Comparison of ENCODE assay signal across 19 cellular contexts in genomic region chr16:27439273-27440018, GRCh38. TPM values are rescaled to one million over a fixed set of nuclear protein-coding genes. Genes with fewer than 3 reads are reported as not detected.
A peak's percentile ranks its signal among the peaks of the same experiment; 100 is the strongest.
DNase-seq lines count a peak whose midpoint lies in the region; ATAC-seq and TF ChIP-seq lines count a peak whose summit lies in the region.
"Had no signal": no experiment of that assay in that cellular context is flagged by ENCODE, and none has a peak within 500 bp of the region (broad histone marks: within the 10 kb centered on the region; RNA-seq: fewer than 3 reads in every experiment).

No MANE protein-coding gene starts in this region.

- TF ChIP-seq POLR2A in IMR-90 (IDR thresholded peaks at IDR 0.05; ENCODE audit: low read depth, low read length), result no peak

- no peak overlapping the region for H3K14ac ChIP-seq in IMR-90 (replicated peaks; ENCODE audit: low read depth, low read length)

- no peak overlapping the region for H2AK5ac ChIP-seq in IMR-90 (ENCODE audit: low read depth, low read length)

- H3K36me3 Mint-ChIP-seq in T-helper 1 cell treated with Interleukin-12 subunit alpha and Interleukin-12 subunit beta and Interleukin-4 antibody, amounts not matched to agents 30 μg/mL and 1 μg/mL, for 36 hours (ENCODE audit: low read depth), result peaks cover 77% of the 10 kb centered on the region
- H3K36me3 Mint-ChIP-seq in effector memory CD8-positive, alpha-beta T cell (ENCODE audit: insufficient read depth), result peaks cover 80% of the 10 kb centered on the region
- H3K36me3 Mint-ChIP-seq: type B pancreatic cell had no signal

- H3K36me3 ChIP-seq in IMR-90 (ENCODE audit: control insufficient read depth, insufficient read depth, low read length), result no peaks in the 10 kb centered on the region; the same call in 1 of the 2 replicates
- H3K36me3 ChIP-seq: ascending aorta had no signal

- peaks cover 12% of the 10 kb centered on the region for H3K9me1 ChIP-seq in IMR-90 (ENCODE audit: insufficient read depth, low read length)

- H2BK120ac ChIP-seq in IMR-90 (ENCODE audit: low read depth, low read length), result no peak overlapping the region

- peaks cover 10% of the 10 kb centered on the region for H3K9me3 Mint-ChIP-seq in T-helper 1 cell treated with Interleukin-12 subunit alpha and Interleukin-12 subunit beta and Interleukin-4 antibody, amounts not matched to agents 30 μg/mL and 1 μg/mL, for 36 hours
- H3K9me3 Mint-ChIP-seq in effector memory CD8-positive, alpha-beta T cell, result no peaks in the 10 kb centered on the region
- H3K9me3 Mint-ChIP-seq: type B pancreatic cell had no signal

- H3K56ac ChIP-seq in IMR-90 (ENCODE audit: extremely low read depth, insufficient read depth, low read length), result no peak overlapping the region

- no peak overlapping the region for H3K23ac ChIP-seq in IMR-90 (ENCODE audit: low read depth, low read length)

- H3K27me3 ChIP-seq in IMR-90 (ENCODE audit: control insufficient read depth, insufficient read depth, low read length), result no peaks in the 10 kb centered on the region
- H3K27me3 ChIP-seq: ascending aorta, SJCRH30 had no signal

- no peak overlapping the region for H3K4me3 ChIP-seq in IMR-90 (ENCODE audit: insufficient read depth, low read depth, low read length)
- H3K4me3 ChIP-seq: ascending aorta, GM23248, K562, SJCRH30 had no signal

- peak overlapping the region; percentile 23 for H2AFZ ChIP-seq in IMR-90 (replicated peaks; ENCODE audit: low read length, poor library complexity)
- H2AFZ ChIP-seq: GM23248 had no signal

- H4K20me1 ChIP-seq in IMR-90 (ENCODE audit: insufficient read depth, low read length), result no peaks in the 10 kb centered on the region

- no peak overlapping the region for H3K4me3 Mint-ChIP-seq in T-helper 1 cell treated with Interleukin-12 subunit alpha and Interleukin-12 subunit beta and Interleukin-4 antibody, amounts not matched to agents 30 μg/mL and 1 μg/mL, for 36 hours
- H3K4me3 Mint-ChIP-seq in effector memory CD8-positive, alpha-beta T cell, result no peak overlapping the region
- H3K4me3 Mint-ChIP-seq: type B pancreatic cell had no signal

- CTCF ChIA-PET in IMR-90 (lab: Yijun Ruan, JAX), result interaction anchor here (0.5 kb wide), 1 partner anchor 29 kb away, joined by 5 read pairs; no protein-coding TSS in a partner anchor

- no peaks in the 10 kb centered on the region for H3K4me1 ChIP-seq in IMR-90 (ENCODE audit: control insufficient read depth, insufficient read depth, low read length)
- H3K4me1 ChIP-seq: ascending aorta, Caco-2, SJCRH30 had no signal

- H2BK5ac ChIP-seq in IMR-90 (ENCODE audit: low read depth, low read length, poor library complexity, severe bottlenecking), result no peak overlapping the region

- DNase-seq in T-helper 1 cell (no peak), IMR-90 (no peak), sciatic nerve (ENCODE audit: low spot score) (peak; percentile 6), amniotic stem cell (lab: John Stamatoyannopoulos, UW) (no peak), OCI-M2 (lab: John Stamatoyannopoulos, UW; ENCODE audit: unreplicated experiment) (no peak)
- no peak for DNase-seq in effector memory CD8-positive, alpha-beta T cell
- DNase-seq: 8988T; Caco-2; dermis blood vessel endothelial cell; GM23248; NCI-H1105 treated with DMSO at 0.1 percent for 48 hours; SJCRH30; stimulated activated CD4-positive, alpha-beta T cell treated with anti-CD3 and anti-CD28 coated beads, Interleukin-1b, Interleukin-23, amount 100 ng/mL, for 48 hours had no signal

- no peak overlapping the region for H3K18ac ChIP-seq in IMR-90 (ENCODE audit: low read depth, low read length)

- no peak for TF ChIP-seq CTCF in IMR-90 (conservative IDR thresholded peaks at IDR 0.05; ENCODE audit: low read depth, low read length)

- H3K4me1 Mint-ChIP-seq in T-helper 1 cell treated with Interleukin-12 subunit alpha and Interleukin-12 subunit beta and Interleukin-4 antibody, amounts not matched to agents 30 μg/mL and 1 μg/mL, for 36 hours (ENCODE audit: low read depth), result peaks cover 11% of the 10 kb centered on the region
- H3K4me1 Mint-ChIP-seq in effector memory CD8-positive, alpha-beta T cell (ENCODE audit: low read depth in 2 of 2), result peaks cover 11 to 17% of the 10 kb centered on the region in 2 donors

- H4K91ac ChIP-seq in IMR-90 (ENCODE audit: insufficient read depth, low read depth, low read length), result no peak overlapping the region

- H3K27me3 Mint-ChIP-seq in T-helper 1 cell treated with Interleukin-12 subunit alpha and Interleukin-12 subunit beta and Interleukin-4 antibody, amounts not matched to agents 30 μg/mL and 1 μg/mL, for 36 hours (ENCODE audit: low read depth), result no peaks in the 10 kb centered on the region
- H3K27me3 Mint-ChIP-seq in effector memory CD8-positive, alpha-beta T cell, result no peaks in the 10 kb centered on the region

- H3K4me2 ChIP-seq in IMR-90 (ENCODE audit: low read depth, low read length), result no peak overlapping the region

- in situ Hi-C loops in IMR-90 (cut with MboI; ENCODE audit: low sequenced_read_pairs), result no loop called here

- H3K27ac ChIP-seq in IMR-90 (ENCODE audit: insufficient read depth, low read length), result no peak overlapping the region
- H3K27ac ChIP-seq: ascending aorta, GM23248, SJCRH30 had no signal

- H3K9me3 ChIP-seq in IMR-90 (ENCODE audit: control insufficient read depth, insufficient read depth, low read length), result peaks cover 4% of the 10 kb centered on the region
- H3K9me3 ChIP-seq: Caco-2, SJCRH30 had no signal

- H3K79me1 ChIP-seq in IMR-90 (ENCODE audit: low read depth in 1 of 2, low read length in 2 of 2), result no peaks in the 10 kb centered on the region; a peak in 1 of 4 replicates

- TF ChIP-seq RAD21 in IMR-90 (IDR thresholded peaks at IDR 0.05; ENCODE audit: low read length), result no peak

- H3K27ac Mint-ChIP-seq in T-helper 1 cell treated with Interleukin-12 subunit alpha and Interleukin-12 subunit beta and Interleukin-4 antibody, amounts not matched to agents 30 μg/mL and 1 μg/mL, for 36 hours, result peak overlapping the region; percentile 3
- H3K27ac Mint-ChIP-seq in effector memory CD8-positive, alpha-beta T cell, result peak overlapping the region; percentile 1 to 5
- H3K27ac Mint-ChIP-seq: type B pancreatic cell had no signal

- whole genome bisulfite sequencing in IMR-90 (ENCODE audit: extremely low coverage in 2 of 2, insufficient read length in 1 of 2), 2 experiments, result 61% methylated on average over 12 of the region's 18 CpGs; no CpG with 5 or more reads in 1 of the 2 experiments

- H3K4ac ChIP-seq in IMR-90 (ENCODE audit: low read depth, low read length), result no peak overlapping the region

- H2BK15ac ChIP-seq in IMR-90 (ENCODE audit: low read depth, low read length), result no peak overlapping the region

- no peak overlapping the region for H3K9ac ChIP-seq in IMR-90 (ENCODE audit: low read depth, low read length)
- H3K9ac ChIP-seq: GM23248 had no signal

- no peak overlapping the region for H4K8ac ChIP-seq in IMR-90 (ENCODE audit: low read depth in 2 of 2, low read length in 2 of 2)

- no peak overlapping the region for H2BK20ac ChIP-seq in IMR-90 (ENCODE audit: low read depth, low read length)

- no peak for ATAC-seq in IMR-90 (ENCODE audit: low read depth)
- no peak for ATAC-seq in effector memory CD8-positive, alpha-beta T cell (replicated peaks)
- no peak for ATAC-seq in sciatic nerve
- no peak for ATAC-seq in GM19395 (IDR thresholded peaks at IDR 0.05; ENCODE audit: unreplicated experiment)
- ATAC-seq: K562, left lobe of liver had no signal

- no peak overlapping the region for H4K5ac ChIP-seq in IMR-90 (ENCODE audit: low read depth, low read length)

- dilution Hi-C loops in IMR-90 (cut with HindIII; ENCODE audit: low sequenced_read_pairs, unreplicated experiment), result no loop called here

- intact Hi-C loops in IMR-90 (cut with micrococcal nuclease), result no loop called here
- intact Hi-C loops in sciatic nerve (cut with DNase I), result no loop called here

- peak overlapping the region; percentile 73 for H2AK9ac ChIP-seq in IMR-90 (replicated peaks; ENCODE audit: low read depth, low read length, poor library complexity)

- POLR2A ChIA-PET in IMR-90 (lab: Charles Lee; ENCODE audit: unreplicated experiment), result no interaction called here

- no TSS peak for BruUV-seq in IMR-90 (replicated peaks; lab: Mats Ljungman, UMichigan)

TF ChIP-seq in IMR-90, 13 proteins besides CTCF, POLR2A, EP300 and RAD21:
- TF ChIP-seq BHLHE40 (IDR thresholded peaks at IDR 0.05; ENCODE audit: low read depth, low read length) (no peak), NFE2L2 (IDR thresholded peaks at IDR 0.05; ENCODE audit: low read depth, low read length) (no peak), CHD1 (IDR thresholded peaks at IDR 0.05; ENCODE audit: low read depth, low read length) (no peak), CEBPB (IDR thresholded peaks at IDR 0.05; ENCODE audit: low read depth, low read length) (no peak), MXI1 (IDR thresholded peaks at IDR 0.05; ENCODE audit: borderline replicate concordance, low read depth, low read length) (no peak), FOS (IDR thresholded peaks at IDR 0.05; ENCODE audit: low read depth, low read length) (no peak), USF2 (IDR thresholded peaks at IDR 0.05; ENCODE audit: low read depth, low read length) (no peak)

RNA-seq across cellular contexts. Expression of gene IL21R, which starts 37.5 kb away (rescaled TPM):
- 0.72 and 0.83 TPM in 2 replicates for total RNA-seq in IMR-90 (2012; rRNA removed)
- 0.83 and 0.97 TPM in 2 replicates for polyA plus RNA-seq in IMR-90 (2012; rRNA removed)
- 0.54 and 0.75 TPM in 2 replicates for polyA plus RNA-seq in IMR-90 (2012; cell fraction: cytosol; rRNA removed)
- 0.38 and 0.77 TPM in 2 replicates for polyA plus RNA-seq in IMR-90 (2012; cell fraction: nucleus; rRNA removed; ENCODE audit: low replicate concordance)
- total RNA-seq in sciatic nerve, result 1.7 TPM
